Comparison of ENCODE assay signal across 8 cellular contexts in genomic region chr11:125625594-125626380, GRCh38. TPM values are rescaled to one million over a fixed set of nuclear protein-coding genes. Genes with fewer than 3 reads are reported as not detected.
DNase-seq lines count a peak whose midpoint lies in the region; ATAC-seq and TF ChIP-seq lines count a peak whose summit lies in the region.

No MANE protein-coding gene starts in this region.

- POLR2A ChIA-PET in AG04450 (lab: Yijun Ruan, JAX) (interaction anchor here (0.8 to 1.5 kb wide), 5 partner anchors 9 to 262 kb away, joined by 3 to 11 read pairs (median 5); partner anchors contain the start of genes EI24, FEZ1, HYLS1 and STT3A), activated B cell treated with CpG ODN at 0.5 μM for 24 hours (lab: Charles Lee) (interaction anchor here (0.6 to 3.0 kb wide), 10 partner anchors 8 to 643 kb away, joined by 3 to 49 read pairs (median 6); partner anchors contain the start of genes EI24, FOXRED1, HYLS1 and PUS3)

- TF ChIP-seq CTCF in AG04450 (IDR thresholded peaks at IDR 0.05; ENCODE audit: low read depth, low read length): no peak
- no peak for TF ChIP-seq CTCF in activated B cell treated with CpG ODN at 0.5 μM for 24 hours (IDR thresholded peaks at IDR 0.05)

- CTCF ChIA-PET in AG04450 (lab: Charles Lee): interaction anchor here (0.6 to 1.2 kb wide), 4 partner anchors 11 to 44 kb away, joined by 3 to 4 read pairs (median 3); partner anchors contain the start of gene STT3A
- CTCF ChIA-PET in activated B cell treated with CpG ODN at 0.5 μM for 24 hours (lab: Charles Lee): interaction anchor here (0.8 to 1.3 kb wide), 3 partner anchors 262 to 568 kb away, joined by 3 to 5 read pairs (median 3); partner anchors contain the start of genes HYLS1 and PUS3

- intact Hi-C loops in activated B cell treated with CpG ODN at 0.5 μM for 24 hours (cut with micrococcal nuclease): loop anchor here (1.0 to 10.0 kb wide), 9 partner anchors 19 to 589 kb away; partner anchors contain the start of genes CDON, EI24, FAM118B and HYLS1

- peaks cover 21% of the 10 kb centered on the region for H3K36me3 Mint-ChIP-seq in activated B cell treated with CpG ODN at 0.5 μM for 24 hours (ENCODE audit: low read depth)

- H3K4me3 Mint-ChIP-seq in activated B cell treated with CpG ODN at 0.5 μM for 24 hours: peak overlapping the region; percentile 91

- H3K27ac ChIP-seq in AG04450 (ENCODE audit: low read depth, low read length): peak overlapping the region; percentile 92
- H3K27ac ChIP-seq in caudate nucleus (ENCODE audit: low read depth, low read length): peak overlapping the region; percentile 98

- H3K9me3 ChIP-seq in AG04450 (ENCODE audit: control insufficient read depth, insufficient read depth, low read length): no peaks in the 10 kb centered on the region

- H3K9me3 Mint-ChIP-seq in activated B cell treated with CpG ODN at 0.5 μM for 24 hours: no peaks in the 10 kb centered on the region

- peak; percentile 59 for DNase-seq in AG04450 (ENCODE audit: low read depth, low spot score)
- peak; percentile 93 for DNase-seq in NCI-H2196 (lab: John Stamatoyannopoulos, UW; ENCODE audit: unreplicated experiment)
- peak; percentile 80 for DNase-seq in activated B cell treated with CpG ODN at 0.5 μM for 24 hours
- DNase-seq in caudate nucleus (lab: John Stamatoyannopoulos, UW): peak; percentile 30 to 92 (median 83)
- DNase-seq in iris pigment epithelial cell (ENCODE audit: low read depth): peak; percentile 85
- peak; percentile 82 to 86 for DNase-seq in stimulated activated CD4-positive, alpha-beta T cell treated with anti-CD3 and anti-CD28 coated beads, Interleukin-12 subunit alpha, Interleukin-12 subunit beta, amount 100 ng/mL, for 24 hours (ENCODE audit: low read depth in 2 of 2)

- H3K27ac Mint-ChIP-seq in activated B cell treated with CpG ODN at 0.5 μM for 24 hours: peak overlapping the region; percentile 98

- H3K4me1 Mint-ChIP-seq in activated B cell treated with CpG ODN at 0.5 μM for 24 hours: peaks cover 20% of the 10 kb centered on the region

- peak overlapping the region; percentile 75 for H3K4me3 ChIP-seq in AG04450 (ENCODE audit: low read depth, low read length)

- no peaks in the 10 kb centered on the region for H3K27me3 ChIP-seq in AG04450 (ENCODE audit: control insufficient read depth, insufficient read depth, low read length)

- H3K27me3 Mint-ChIP-seq in activated B cell treated with CpG ODN at 0.5 μM for 24 hours: no peaks in the 10 kb centered on the region

- peak; percentile 64 for ATAC-seq in GM18870 (IDR thresholded peaks at IDR 0.05; ENCODE audit: unreplicated experiment)
- peak; percentile 85 for ATAC-seq in HG03135 (IDR thresholded peaks at IDR 0.05; ENCODE audit: unreplicated experiment)
- ATAC-seq in activated B cell treated with CpG ODN at 0.5 μM for 24 hours (ENCODE audit: low read depth): peak; percentile 93

RNA-seq across cellular contexts. Expression of gene CHEK1, which starts 0.8 kb away (rescaled TPM):
- 20.8 and 33.2 TPM in 2 replicates for polyA plus RNA-seq in AG04450 (2011; rRNA removed)
- 15.8 and 23.6 TPM in 2 replicates for polyA minus RNA-seq in AG04450 (2011; rRNA and poly(A)+ RNA removed)
- total RNA-seq in activated B cell treated with CpG ODN at 0.5 μM for 24 hours: 9.6 and 10.5 TPM in 2 replicates

RNA-seq across cellular contexts. Expression of gene STT3A, which starts 33.1 kb away (rescaled TPM):
- 382 and 401 TPM in 2 replicates for polyA plus RNA-seq in AG04450 (2011; rRNA removed)
- 890 and 992 TPM in 2 replicates for polyA minus RNA-seq in AG04450 (2011; rRNA and poly(A)+ RNA removed)
- total RNA-seq in activated B cell treated with CpG ODN at 0.5 μM for 24 hours: 79.4 and 86.5 TPM in 2 replicates

RNA-seq across cellular contexts. Expression of gene ACRV1, which starts 54.9 kb away (rescaled TPM):
- not detected in 2 replicates for polyA plus RNA-seq in AG04450 (2011; rRNA removed)
- polyA minus RNA-seq in AG04450 (2011; rRNA and poly(A)+ RNA removed): 0.26 TPM in 1 of 2 replicates, not detected in the other
- total RNA-seq in activated B cell treated with CpG ODN at 0.5 μM for 24 hours: not detected in 2 replicates

RNA-seq across cellular contexts. Expression of gene EI24, which starts 56.5 kb away (rescaled TPM):
- 129 and 150 TPM in 2 replicates for polyA plus RNA-seq in AG04450 (2011; rRNA removed)
- polyA minus RNA-seq in AG04450 (2011; rRNA and poly(A)+ RNA removed): 75.5 and 87.7 TPM in 2 replicates
- 34.3 and 34.5 TPM in 2 replicates for total RNA-seq in activated B cell treated with CpG ODN at 0.5 μM for 24 hours

Comparison
In these comparisons a context has a peak if more than half of its experiments do, and no peak if none do; other contexts are left out.
1. Peak in every context shown above with its lines: DNase-seq, ATAC-seq, H3K4me3 ChIP-seq and H3K27ac ChIP-seq.